Comparison of ENCODE assay signal across 18 cellular contexts in the genomic region with DNA sequence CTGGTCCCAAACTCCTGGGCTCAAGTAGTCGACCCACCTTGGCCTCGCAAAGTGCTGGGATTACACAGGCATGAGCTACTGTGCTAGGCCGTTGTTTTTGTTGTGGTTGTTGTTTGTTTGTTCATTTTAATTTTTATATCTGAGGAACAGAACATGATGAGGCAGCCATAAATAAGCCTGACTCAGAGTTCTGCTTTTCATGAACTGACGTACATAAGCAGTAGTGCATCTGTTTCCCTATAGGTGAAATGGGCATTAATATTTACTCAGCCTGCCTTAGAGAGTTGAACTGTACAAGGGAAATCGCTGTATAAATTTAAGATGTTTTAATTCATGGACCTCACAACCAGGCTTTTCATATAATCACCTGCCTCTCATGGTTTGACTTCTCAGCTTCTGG.
DNase-seq lines count a peak whose midpoint lies in the region; ATAC-seq, FAIRE-seq and TF ChIP-seq lines count a peak whose summit lies in the region.
"Had no signal": no experiment of that assay in that cellular context is flagged by ENCODE, and none has a peak within 500 bp of the region (broad histone marks: within the 10 kb centered on the region; RNA-seq: fewer than 3 reads in every experiment).

No MANE protein-coding gene starts in this region.

- H3K9me3 ChIP-seq in PC-9 (ENCODE audit: insufficient read depth, low read depth) (no peaks in the 10 kb centered on the region), mesenchymal stem cell (ENCODE audit: control insufficient read depth, low read length) (no peaks in the 10 kb centered on the region)
- H3K9me3 ChIP-seq: SJSA1 had no signal

- peaks cover 15% of the 10 kb centered on the region; the same call in 1 of the 2 replicates for H3F3A ChIP-seq in PC-9 (ENCODE audit: insufficient read depth, low read depth)

- no peak overlapping the region for H3K14ac ChIP-seq in mesenchymal stem cell (ENCODE audit: low read length in 2 of 2)

- no peaks in the 10 kb centered on the region for H3K27me3 ChIP-seq in PC-9 (ENCODE audit: insufficient read depth, low read depth)
- no peaks in the 10 kb centered on the region for H3K27me3 ChIP-seq in mesenchymal stem cell (ENCODE audit: control insufficient read depth in 1 of 2, insufficient read depth in 1 of 2, low read length in 2 of 2)
- H3K27me3 ChIP-seq: SJSA1 had no signal

- no peak overlapping the region for H2BK5ac ChIP-seq in mesenchymal stem cell (ENCODE audit: low read depth, low read length, poor library complexity, severe bottlenecking)

- H3K4me3 ChIP-seq in PC-9 = no peak overlapping the region
- no peak overlapping the region for H3K4me3 ChIP-seq in mesenchymal stem cell (ENCODE audit: insufficient read depth in 1 of 2, low read depth in 1 of 2, low read length in 2 of 2)
- H3K4me3 ChIP-seq: SJSA1 had no signal

- no peak overlapping the region for H2AK5ac ChIP-seq in mesenchymal stem cell (ENCODE audit: low read length, severe bottlenecking)

- peaks cover 12% of the 10 kb centered on the region for H3K4me1 Mint-ChIP-seq in CD14-positive monocyte

- no TSS peak for BruUV-seq in PC-9 (replicated peaks; lab: Mats Ljungman, UMichigan)

- H3K4me2 ChIP-seq in PC-9 (no peak overlapping the region), mesenchymal stem cell (ENCODE audit: low read length, poor library complexity, severe bottlenecking) (no peak overlapping the region)

- H3K27ac Mint-ChIP-seq in CD14-positive monocyte = peak overlapping the region in 5 of 7 donors; percentile 63 to 82 (median 73)

- H3K79me1 ChIP-seq in mesenchymal stem cell (replicated peaks; ENCODE audit: low read length, poor library complexity, severe bottlenecking) = peaks cover 2% of the 10 kb centered on the region

- H3K9me2 ChIP-seq in PC-9 (ENCODE audit: insufficient read depth) = no peaks in the 10 kb centered on the region

- FAIRE-seq in GM19239 (lab: Jason Lieb, UNC) = peak; percentile 21
- FAIRE-seq: G401.6 had no signal

- H3K36me3 ChIP-seq in PC-9 (ENCODE audit: low read depth) (peaks cover 4% of the 10 kb centered on the region; the same call in 1 of the 2 replicates), mesenchymal stem cell (ENCODE audit: control insufficient read depth in 1 of 2, insufficient read depth in 2 of 2, low read depth in 1 of 2, low read length in 2 of 2) (peaks cover 0 to 31% of the 10 kb centered on the region in 2 experiments)

- H2BK15ac ChIP-seq in mesenchymal stem cell (ENCODE audit: low read depth, poor library complexity, severe bottlenecking) = no peak overlapping the region

- DNase-seq in CD14-positive monocyte (ENCODE audit: low spot score) (no peak), GM19239 (ENCODE audit: insufficient read length, low spot score) (no peak), PC-9 (no peak), mesenchymal stem cell (no peak), KG1 (lab: John Stamatoyannopoulos, UW) (no peak)
- DNase-seq: C1 segment of cervical spinal cord, DMS 273 treated with DMSO at 0.1 percent for 48 hours, DND-41, Karpas-422, NCI-H1105, NCI-H2081, NCI-H446 treated with DMSO at 0.1 percent for 48 hours, NCI-H748 treated with DMSO at 0.1 percent for 48 hours, T-helper 17 cell had no signal

- H3K27ac ChIP-seq in PC-9 (peak overlapping the region; percentile 34; the same call in 1 of the 2 replicates), mesenchymal stem cell (ENCODE audit: low read length, poor library complexity, severe bottlenecking) (no peak overlapping the region)
- H3K27ac ChIP-seq: SJSA1 had no signal

- TF ChIP-seq CTCF in CD14-positive monocyte (IDR thresholded peaks at IDR 0.05) (no peak), PC-9 (conservative IDR thresholded peaks at IDR 0.05) (no peak)

- no peak overlapping the region for H2BK120ac ChIP-seq in mesenchymal stem cell (ENCODE audit: low read depth, low read length)

- peaks cover 11% of the 10 kb centered on the region for H3K4me1 ChIP-seq in PC-9 (replicated peaks; ENCODE audit: insufficient read depth)
- H3K4me1 ChIP-seq in mesenchymal stem cell (ENCODE audit: control insufficient read depth, insufficient read depth, low read depth, low read length) = no peaks in the 10 kb centered on the region

- no peaks in the 10 kb centered on the region for H3K27me3 Mint-ChIP-seq in CD14-positive monocyte (ENCODE audit: low read depth in 3 of 3)
- H3K27me3 Mint-ChIP-seq: T-helper 17 cell had no signal

- intact Hi-C loops in CD14-positive monocyte (cut with micrococcal nuclease) (loop anchor here (5.0 kb wide), 1 partner anchor 145 kb away; no protein-coding TSS in a partner anchor), PC-9 (cut with micrococcal nuclease; ENCODE audit: unreplicated experiment) (loop anchor here (5.0 kb wide), 3 partner anchors 70 to 490 kb away; no protein-coding TSS in a partner anchor)

- no peak overlapping the region for H2BK12ac ChIP-seq in mesenchymal stem cell (ENCODE audit: low read length in 2 of 2)

- H3K23ac ChIP-seq in mesenchymal stem cell (ENCODE audit: low read length in 2 of 2) = no peak overlapping the region

- H3K4me3 Mint-ChIP-seq in CD14-positive monocyte = no peak overlapping the region
- H3K4me3 Mint-ChIP-seq: T-helper 17 cell had no signal

- no peak overlapping the region for H2AFZ ChIP-seq in PC-9
- no peak overlapping the region for H2AFZ ChIP-seq in mesenchymal stem cell (ENCODE audit: low read depth, low read length)

- ATAC-seq in GM21737 (IDR thresholded peaks at IDR 0.05; ENCODE audit: unreplicated experiment) (no peak), HG02852 (IDR thresholded peaks at IDR 0.05; ENCODE audit: unreplicated experiment) (no peak)
- ATAC-seq: T-helper 17 cell had no signal

- no peak overlapping the region for H4K91ac ChIP-seq in mesenchymal stem cell (ENCODE audit: low read length)

- no peak overlapping the region for H3K18ac ChIP-seq in mesenchymal stem cell (ENCODE audit: low read depth in 1 of 2, low read length in 2 of 2)

- WGBS in mesenchymal stem cell = 85% methylated on average over 4 of the region's 5 CpGs

- POLR2A ChIA-PET in PC-9 (lab: Charles Lee; ENCODE audit: unreplicated experiment) = interaction anchor here (0.7 kb wide), 1 partner anchor 294 kb away, joined by 7 read pairs; no protein-coding TSS in a partner anchor

- H3K36me3 Mint-ChIP-seq in CD14-positive monocyte = peaks cover 11 to 14% of the 10 kb centered on the region in 2 donors

- no peak overlapping the region for H3K4ac ChIP-seq in mesenchymal stem cell (ENCODE audit: low read depth in 1 of 2, low read length in 2 of 2)

- peak overlapping the region; percentile 78 for H3K9ac ChIP-seq in mesenchymal stem cell (ENCODE audit: low read length)

- no peak overlapping the region for H4K8ac ChIP-seq in mesenchymal stem cell (ENCODE audit: low read length)

- no peaks in the 10 kb centered on the region for H4K20me1 ChIP-seq in PC-9 (ENCODE audit: insufficient read depth)

- H3K79me2 ChIP-seq in PC-9 (ENCODE audit: low read depth) = no peaks in the 10 kb centered on the region

- H3K9me3 Mint-ChIP-seq in CD14-positive monocyte = no peaks in the 10 kb centered on the region

- CTCF ChIA-PET in PC-9 (lab: Charles Lee) = no interaction called here
